8 cellular contexts compared by ENCODE assay signal in the genomic region with DNA sequence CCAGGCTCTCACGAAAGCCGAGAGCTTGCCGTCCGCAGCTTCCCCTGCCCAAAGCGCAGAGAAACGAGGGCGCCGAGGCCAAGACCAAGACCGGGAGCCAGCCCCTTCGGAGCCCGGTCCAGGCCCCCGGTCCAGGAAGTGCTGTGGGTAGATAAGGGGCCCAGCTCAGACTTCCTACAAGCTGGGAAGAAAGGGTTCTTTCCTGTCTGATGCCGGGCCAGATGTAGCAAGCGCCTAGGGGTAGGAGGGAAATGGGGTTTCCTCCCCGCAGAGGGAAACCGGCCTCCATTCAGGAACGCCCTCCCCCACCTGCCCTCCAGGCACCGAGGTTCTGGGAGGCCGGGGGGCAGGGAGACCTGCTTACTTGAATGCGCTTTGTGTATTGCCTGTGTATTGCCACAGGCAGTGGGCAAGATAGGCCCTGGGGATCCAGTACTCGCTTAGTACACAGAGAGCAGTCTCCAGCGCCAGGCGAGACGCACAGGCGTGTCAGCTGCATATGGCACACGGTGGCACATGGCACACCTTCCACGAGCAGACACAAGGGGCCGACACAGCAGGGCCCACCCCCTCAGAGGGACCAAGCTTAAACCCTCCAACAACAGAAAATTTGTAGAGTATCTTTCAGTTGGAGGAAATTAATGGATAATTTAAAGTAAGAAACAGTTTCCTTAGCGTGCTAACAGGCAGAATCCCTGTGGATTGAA. TPM values are rescaled to one million over a fixed set of nuclear protein-coding genes. Genes with fewer than 3 reads are reported as not detected.
DNase-seq lines count a peak whose midpoint lies in the region; ATAC-seq and TF ChIP-seq lines count a peak whose summit lies in the region.

No MANE protein-coding gene starts in this region.

- peaks cover 48% of the 10 kb centered on the region for H3K4me1 ChIP-seq in body of pancreas

- H3K4me3 ChIP-seq in body of pancreas, result no peak overlapping the region

- no peaks in the 10 kb centered on the region for H3K27me3 ChIP-seq in body of pancreas

- peak overlapping the region; percentile 89 to 98 (median 93) for H3K27ac ChIP-seq in body of pancreas

- ATAC-seq in GM18909 (IDR thresholded peaks at IDR 0.05; ENCODE audit: poor library complexity, unreplicated experiment) (peak; percentile 8), body of pancreas (peak; percentile 1), left colon (peak; percentile 31)

- no peak for TF ChIP-seq CTCF in body of pancreas (IDR thresholded peaks at IDR 0.05)

- no peaks in the 10 kb centered on the region for H3K36me3 ChIP-seq in body of pancreas (replicated peaks in 1 of 2; ENCODE audit: insufficient read depth in 1 of 2, low read depth in 2 of 2)

- no peaks in the 10 kb centered on the region for H3K9me3 ChIP-seq in body of pancreas

- intact Hi-C loops in body of pancreas (cut with DNase I), result loop anchor here (10.0 kb wide), 1 partner anchor 98 kb away; no protein-coding TSS in a partner anchor
- intact Hi-C loops in left colon (cut with DNase I, micrococcal nuclease), result no loop called here

- WGBS in body of pancreas, 2 donors, result 40 to 49% methylated on average over 11 to 27 of the region's 29 CpGs

- no peak for TF ChIP-seq POLR2A in body of pancreas (IDR thresholded peaks at IDR 0.05)

- peak in 60 of 76 experiments; percentile 13 to 89 (median 53) for DNase-seq in HUDEP-2 (lab: John Stamatoyannopoulos, UW; ENCODE audit: unreplicated experiment in 76 of 76)
- peak; percentile 82 for DNase-seq in SW480 (ENCODE audit: low spot score)
- peak in 3 of 4 donors; percentile 48 to 61 (median 60) for DNase-seq in body of pancreas
- peak; percentile 46 to 62 for DNase-seq in left colon
- peak; percentile 8 to 12 for DNase-seq in stimulated activated CD8-positive, alpha-beta memory T cell treated with anti-CD3 and anti-CD28 coated beads, Interleukin-15, amount 100 ng/mL, for 48 hours (ENCODE audit: low read depth in 2 of 2)
- DNase-seq in activated CD4-positive, CD25-positive, alpha-beta regulatory T cell (lab: John Stamatoyannopoulos, UW), result no peak
- DNase-seq in NK-92 (lab: John Stamatoyannopoulos, UW; ENCODE audit: unreplicated experiment), result no peak

RNA-seq across cellular contexts. Expression of a gene that starts 1.0 kb away (rescaled TPM):
- total RNA-seq in body of pancreas (100 to 1,000 TPM in 1 of 2 donors, 10 to 100 TPM in 1; 61.5 to 137 TPM), left colon (10 to 100 TPM; 59.6 to 66.6 TPM)

RNA-seq across cellular contexts. Expression of a gene that starts 29.7 kb away (rescaled TPM):
- total RNA-seq in body of pancreas (1 to 10 TPM; 5.3 to 6.2 TPM), left colon (10 to 100 TPM; 27.7 to 31.9 TPM)

Comparison
In these comparisons a context has a peak if more than half of its experiments do, and no peak if none do; other contexts are left out.
1. DNase-seq: peak in HUDEP-2 (60 of 76), SW480 (single experiment), body of pancreas (3 of 4), left colon (2 of 2) and stimulated activated CD8-positive, alpha-beta memory T cell treated with anti-CD3 and anti-CD28 coated beads, Interleukin-15, amount 100 ng/mL, for 48 hours (2 of 2); none in activated CD4-positive, CD25-positive, alpha-beta regulatory T cell (0 of 4) and NK-92 (single experiment).
2. Peak in every context shown above with its lines, with median percentiles within 50 percentile points of each other: ATAC-seq.